1 cellular context compared by ENCODE assay signal in the genomic region with DNA sequence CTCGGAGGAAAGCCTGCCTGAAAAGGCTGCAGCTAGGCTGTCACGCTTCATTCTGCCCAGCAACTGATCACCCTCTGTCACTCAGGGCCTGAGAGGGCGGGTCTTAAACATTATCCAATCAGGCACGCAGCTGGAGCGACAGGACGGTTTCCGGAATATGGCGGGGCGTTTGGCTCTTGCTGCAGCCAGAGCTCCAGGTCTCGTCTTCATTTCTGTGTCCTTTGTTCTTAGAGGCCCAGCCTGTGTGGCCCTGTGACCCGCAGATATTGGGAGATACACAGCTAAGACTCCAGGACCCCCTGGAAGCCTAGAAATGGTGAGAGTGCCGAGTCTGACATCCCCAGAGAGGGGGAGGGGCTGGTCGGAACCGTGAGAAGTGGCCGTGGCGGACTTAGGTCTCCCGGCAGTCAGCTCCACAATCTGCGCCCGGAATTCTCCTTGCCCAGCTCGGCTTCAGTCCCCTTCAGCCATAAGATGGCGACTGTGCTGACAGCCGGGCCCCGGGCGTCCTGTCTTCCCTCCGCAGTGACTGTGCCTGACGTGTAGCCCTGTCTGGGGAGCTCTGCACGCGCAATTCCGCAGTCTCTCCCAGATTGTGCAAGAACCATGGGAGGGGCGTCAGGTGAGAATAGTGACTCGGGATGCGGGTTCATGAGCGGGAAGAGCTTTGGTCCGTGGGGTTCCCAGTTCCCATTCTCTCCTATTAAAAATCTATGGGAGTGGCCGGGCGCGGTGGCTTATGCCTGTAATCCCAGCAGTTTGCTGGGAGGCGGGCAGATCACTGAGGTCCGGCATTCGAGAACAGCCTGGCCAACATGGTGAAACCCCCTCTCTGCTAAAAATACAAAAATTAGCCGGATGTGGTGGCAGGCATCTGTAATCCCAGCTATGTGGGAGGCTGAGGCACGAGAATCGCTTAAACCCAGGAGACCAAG.
TF ChIP-seq lines count a peak whose summit lies in the region.

TSS of gene ZNF429 (plus strand) at position 144 of the 935 bp plus-strand sequence. CDS start at position 314, 170 bp downstream.

TF ChIP-seq in GM12878, 131 proteins besides CTCF, POLR2A, EP300 and RAD21 (continued from another document):
- TF ChIP-seq PBX3 (IDR thresholded peaks at IDR 0.05; ENCODE audit: insufficient replicate concordance, low read depth, low read length) (peak; percentile 93), YY1 (IDR thresholded peaks at IDR 0.05; ENCODE audit: low read depth, low read length) (peak; percentile 91), CREB1 (IDR thresholded peaks at IDR 0.05; ENCODE audit: low read depth) (peak; percentile 87), LARP7 (IDR thresholded peaks at IDR 0.05) (0 out of 2 replicates have a peak, but pooled peaks have one; percentile 32), ELK1 (IDR thresholded peaks at IDR 0.05; ENCODE audit: low read depth, low read length) (no peak), GABPA (IDR thresholded peaks at IDR 0.05; ENCODE audit: low read depth) (0 out of 2 replicates have a peak, but pooled peaks have one; percentile 56), ASH2L (IDR thresholded peaks at IDR 0.05; ENCODE audit: borderline replicate concordance, low read depth) (no peak), MEF2A (IDR thresholded peaks at IDR 0.05; ENCODE audit: insufficient read depth, low read depth, low read length) (peak; percentile 40; the same call in 1 of the 2 replicates), SMAD5 (IDR thresholded peaks at IDR 0.05; ENCODE audit: low read depth) (no peak; the same call in 1 of the 2 replicates), E4F1 (IDR thresholded peaks at IDR 0.05; ENCODE audit: borderline replicate concordance, partially characterized antibody) (no peak)
TF ChIP-seq in GM12878: peak in this region for 15.
